In genomic region chr6:137269347-137269746, GRCh38 we compare ENCODE assay signal across 14 cellular contexts. TPM values are rescaled to one million over a fixed set of nuclear protein-coding genes. Genes with fewer than 3 reads are reported as not detected.
DNase-seq lines count a peak whose midpoint lies in the region; ATAC-seq and TF ChIP-seq lines count a peak whose summit lies in the region.
"Had no signal": no experiment of that assay in that cellular context is flagged by ENCODE, and none has a peak within 500 bp of the region (broad histone marks: within the 10 kb centered on the region; RNA-seq: fewer than 3 reads in every experiment).

No MANE protein-coding gene starts in this region.

- H3K4me1 Mint-ChIP-seq in activated naive CD4-positive, alpha-beta T cell treated with anti-CD3 and anti-CD28 coated beads, Interleukin-2, amount 50 U/mL, for 24 hours: no peaks in the 10 kb centered on the region
- H3K4me1 Mint-ChIP-seq in CD8-positive, alpha-beta T cell (ENCODE audit: low read depth): peaks cover 17% of the 10 kb centered on the region
- H3K4me1 Mint-ChIP-seq in central memory CD8-positive, alpha-beta T cell: peaks cover 23% of the 10 kb centered on the region
- peaks cover 23 to 31% of the 10 kb centered on the region in 2 donors for H3K4me1 Mint-ChIP-seq in natural killer cell treated with Interleukin-12 subunit alpha and Interleukin-12 subunit beta and Interleukin-15 and Interleukin-18, amount 100 ng/mL, for 72 hours (ENCODE audit: low read depth in 2 of 2)
- H3K4me1 Mint-ChIP-seq: H9 had no signal

- ATAC-seq in CD8-positive, alpha-beta T cell: peak; percentile 62
- peak; percentile 85 for ATAC-seq in central memory CD8-positive, alpha-beta T cell (replicated peaks; ENCODE audit: extremely low read depth, poor library complexity, severe bottlenecking)
- peak in 1 of 2 donors; percentile 38 for ATAC-seq in natural killer cell treated with Interleukin-12 subunit alpha and Interleukin-12 subunit beta and Interleukin-15 and Interleukin-18, amount 100 ng/mL, for 72 hours
- ATAC-seq in GM19351 (IDR thresholded peaks at IDR 0.05; ENCODE audit: unreplicated experiment) (no peak), GM21447 (IDR thresholded peaks at IDR 0.05; ENCODE audit: unreplicated experiment) (no peak), HG02763 (IDR thresholded peaks at IDR 0.05; ENCODE audit: unreplicated experiment) (no peak)

- H3K9me3 Mint-ChIP-seq in activated naive CD4-positive, alpha-beta T cell treated with anti-CD3 and anti-CD28 coated beads, Interleukin-2, amount 50 U/mL, for 24 hours: no peaks in the 10 kb centered on the region
- no peaks in the 10 kb centered on the region for H3K9me3 Mint-ChIP-seq in CD8-positive, alpha-beta T cell
- no peaks in the 10 kb centered on the region for H3K9me3 Mint-ChIP-seq in central memory CD8-positive, alpha-beta T cell
- H3K9me3 Mint-ChIP-seq in natural killer cell treated with Interleukin-12 subunit alpha and Interleukin-12 subunit beta and Interleukin-15 and Interleukin-18, amount 100 ng/mL, for 72 hours: no peaks in the 10 kb centered on the region

- H3K36me3 Mint-ChIP-seq in activated naive CD4-positive, alpha-beta T cell treated with anti-CD3 and anti-CD28 coated beads, Interleukin-2, amount 50 U/mL, for 24 hours: no peaks in the 10 kb centered on the region
- no peaks in the 10 kb centered on the region for H3K36me3 Mint-ChIP-seq in CD8-positive, alpha-beta T cell
- H3K36me3 Mint-ChIP-seq in central memory CD8-positive, alpha-beta T cell (ENCODE audit: insufficient read depth): peaks cover 3% of the 10 kb centered on the region
- H3K36me3 Mint-ChIP-seq in natural killer cell treated with Interleukin-12 subunit alpha and Interleukin-12 subunit beta and Interleukin-15 and Interleukin-18, amount 100 ng/mL, for 72 hours: no peaks in the 10 kb centered on the region

- DNase-seq in activated naive CD4-positive, alpha-beta T cell (lab: John Stamatoyannopoulos, UW): no peak
- DNase-seq in CD8-positive, alpha-beta T cell: no peak
- DNase-seq in central memory CD8-positive, alpha-beta T cell (ENCODE audit: low spot score in 2 of 2): no peak
- DNase-seq in natural killer cell treated with Interleukin-12 subunit alpha and Interleukin-12 subunit beta and Interleukin-15 and Interleukin-18, amount 100 ng/mL, for 72 hours (ENCODE audit: low spot score): no peak
- DNase-seq: DMS153, DMS79, GDM1, H9 had no signal

- H3K27ac ChIP-seq in CD8-positive, alpha-beta T cell (ENCODE audit: low read depth, low read length): no peak overlapping the region
- H3K27ac ChIP-seq: BLaER1 treated with 17β-estradiol and CSF1 and Interleukin-3, amounts not matched to agents 10 nM and 100 nM had no signal

- TF ChIP-seq CTCF in CD8-positive, alpha-beta T cell (IDR thresholded peaks at IDR 0.05): no peak

- H3K4me3 ChIP-seq in CD8-positive, alpha-beta T cell (ENCODE audit: low read depth, low read length): no peak overlapping the region
- H3K4me3 ChIP-seq: BLaER1 treated with 17β-estradiol and CSF1 and Interleukin-3, amounts not matched to agents 10 nM and 100 nM had no signal

- no peak overlapping the region for H3K4me3 Mint-ChIP-seq in activated naive CD4-positive, alpha-beta T cell treated with anti-CD3 and anti-CD28 coated beads, Interleukin-2, amount 50 U/mL, for 24 hours
- no peak overlapping the region for H3K4me3 Mint-ChIP-seq in CD8-positive, alpha-beta T cell
- peak overlapping the region; percentile 42 for H3K4me3 Mint-ChIP-seq in central memory CD8-positive, alpha-beta T cell
- peak overlapping the region; percentile 60 for H3K4me3 Mint-ChIP-seq in natural killer cell treated with Interleukin-12 subunit alpha and Interleukin-12 subunit beta and Interleukin-15 and Interleukin-18, amount 100 ng/mL, for 72 hours
- H3K4me3 Mint-ChIP-seq: B cell, H9 had no signal

- no peaks in the 10 kb centered on the region for H3K27me3 ChIP-seq in CD8-positive, alpha-beta T cell (ENCODE audit: insufficient read depth, low read length)
- H3K27me3 ChIP-seq: BLaER1 treated with 17β-estradiol and CSF1 and Interleukin-3, amounts not matched to agents 10 nM and 100 nM had no signal

- H3K9me3 ChIP-seq in CD8-positive, alpha-beta T cell (ENCODE audit: low read length): no peaks in the 10 kb centered on the region

- POLR2A ChIA-PET in CD8-positive, alpha-beta T cell (lab: Charles Lee): no interaction called here

- H3K27me3 Mint-ChIP-seq in activated naive CD4-positive, alpha-beta T cell treated with anti-CD3 and anti-CD28 coated beads, Interleukin-2, amount 50 U/mL, for 24 hours: peaks cover 8% of the 10 kb centered on the region
- H3K27me3 Mint-ChIP-seq in CD8-positive, alpha-beta T cell (ENCODE audit: low read depth): peaks cover 2% of the 10 kb centered on the region
- H3K27me3 Mint-ChIP-seq in central memory CD8-positive, alpha-beta T cell: no peaks in the 10 kb centered on the region
- no peaks in the 10 kb centered on the region for H3K27me3 Mint-ChIP-seq in natural killer cell treated with Interleukin-12 subunit alpha and Interleukin-12 subunit beta and Interleukin-15 and Interleukin-18, amount 100 ng/mL, for 72 hours
- H3K27me3 Mint-ChIP-seq: B cell had no signal

- no peaks in the 10 kb centered on the region for H3K36me3 ChIP-seq in CD8-positive, alpha-beta T cell (ENCODE audit: insufficient read depth, low read length)
- H3K36me3 ChIP-seq: BLaER1 treated with 17β-estradiol and CSF1 and Interleukin-3, amounts not matched to agents 10 nM and 100 nM had no signal

- H3K27ac Mint-ChIP-seq in activated naive CD4-positive, alpha-beta T cell treated with anti-CD3 and anti-CD28 coated beads, Interleukin-2, amount 50 U/mL, for 24 hours: peak overlapping the region; percentile 21
- peak overlapping the region; percentile 69 for H3K27ac Mint-ChIP-seq in CD8-positive, alpha-beta T cell
- peak overlapping the region; percentile 83 for H3K27ac Mint-ChIP-seq in central memory CD8-positive, alpha-beta T cell (ENCODE audit: low read depth)
- peak overlapping the region; percentile 17 for H3K27ac Mint-ChIP-seq in natural killer cell treated with Interleukin-12 subunit alpha and Interleukin-12 subunit beta and Interleukin-15 and Interleukin-18, amount 100 ng/mL, for 72 hours
- H3K27ac Mint-ChIP-seq: B cell, H9 had no signal

- intact Hi-C loops in CD8-positive, alpha-beta T cell (cut with DNase I, micrococcal nuclease): no loop called here

- no peaks in the 10 kb centered on the region for H3K4me1 ChIP-seq in CD8-positive, alpha-beta T cell (ENCODE audit: insufficient read depth, low read length)

- CTCF ChIA-PET in CD8-positive, alpha-beta T cell (lab: Charles Lee): interaction anchor here (1.9 to 3.2 kb wide), 3 partner anchors 45 to 320 kb away, joined by 4 to 13 read pairs (median 6); no protein-coding TSS in a partner anchor

RNA-seq across cellular contexts. Expression of gene IFNGR1, which starts 50.2 kb away (rescaled TPM):
- total RNA-seq in CD8-positive, alpha-beta T cell: 100 to 1,000 TPM; 106 to 117 TPM
- 10 to 100 TPM; 19.8 to 31.9 TPM for total RNA-seq in natural killer cell treated with Interleukin-12 subunit alpha and Interleukin-12 subunit beta and Interleukin-15 and Interleukin-18, amount 100 ng/mL, for 72 hours

Comparison
In these comparisons a context has a peak if more than half of its experiments do, and no peak if none do; other contexts are left out.
1. H3K27ac Mint-ChIP-seq: peak in every context shown above with its lines; median percentile 83 in central memory CD8-positive, alpha-beta T cell; 69 in CD8-positive, alpha-beta T cell; 21 in activated naive CD4-positive, alpha-beta T cell treated with anti-CD3 and anti-CD28 coated beads, Interleukin-2, amount 50 U/mL, for 24 hours; 17 in natural killer cell treated with Interleukin-12 subunit alpha and Interleukin-12 subunit beta and Interleukin-15 and Interleukin-18, amount 100 ng/mL, for 72 hours.
2. H3K4me3 Mint-ChIP-seq: peak in central memory CD8-positive, alpha-beta T cell (single experiment) and natural killer cell treated with Interleukin-12 subunit alpha and Interleukin-12 subunit beta and Interleukin-15 and Interleukin-18, amount 100 ng/mL, for 72 hours (single experiment); none in activated naive CD4-positive, alpha-beta T cell treated with anti-CD3 and anti-CD28 coated beads, Interleukin-2, amount 50 U/mL, for 24 hours (single experiment) and CD8-positive, alpha-beta T cell (single experiment).
3. ATAC-seq: peak in CD8-positive, alpha-beta T cell (single experiment) and central memory CD8-positive, alpha-beta T cell (single experiment); none in GM19351 (single experiment), GM21447 (single experiment) and HG02763 (single experiment).